ENCODE assay signal across 8 cellular contexts in the genomic region with DNA sequence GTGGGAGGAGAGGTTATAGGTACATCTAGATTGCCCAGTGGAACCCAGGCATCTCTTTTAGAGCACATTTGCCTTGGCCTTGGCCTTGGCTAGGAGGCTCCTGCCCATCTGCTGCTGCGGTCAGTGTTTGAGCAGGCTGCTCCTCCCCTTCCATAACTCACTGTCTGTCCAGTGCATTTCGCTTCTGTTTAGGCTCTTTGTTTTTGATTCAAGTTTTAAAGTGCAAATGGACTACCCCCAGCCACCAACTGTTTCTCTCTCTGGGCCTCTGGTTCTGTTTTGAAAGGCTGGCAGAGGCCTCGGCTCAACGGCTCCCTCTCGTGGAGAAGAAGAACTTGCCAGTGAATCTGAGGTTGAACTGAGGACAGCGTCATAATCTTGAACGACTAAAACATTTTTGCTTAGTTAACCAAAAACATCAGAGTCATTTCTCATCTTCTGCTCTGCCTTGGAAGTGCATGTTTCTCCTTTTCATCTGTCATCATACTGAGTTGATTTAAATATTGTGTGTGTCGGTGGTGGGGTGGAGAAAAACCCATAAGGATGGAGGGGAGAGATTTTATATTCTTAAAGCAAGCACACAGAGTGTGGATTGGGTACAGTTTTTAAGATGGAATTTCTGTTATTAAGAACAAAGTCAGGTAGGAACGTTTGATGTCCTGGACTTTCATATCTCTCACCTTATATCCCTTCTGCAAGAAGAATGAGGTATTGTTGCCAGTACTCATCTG.
A peak's percentile ranks its signal among the peaks of the same experiment; 100 is the strongest.
DNase-seq lines count a peak whose midpoint lies in the region; ATAC-seq and TF ChIP-seq lines count a peak whose summit lies in the region.

No MANE protein-coding gene starts in this region.

- peak overlapping the region; percentile 1 for H3K27ac ChIP-seq in lower lobe of right lung

- peak overlapping the region; percentile 59 for H3K27ac Mint-ChIP-seq in activated CD4-positive, alpha-beta memory T cell treated with anti-CD3 and anti-CD28 coated beads, Interleukin-2, amount 10 ng/mL, durations not matched to agents 7 days and 5 days

- H3K27me3 ChIP-seq in lower lobe of right lung (ENCODE audit: low read depth): no peaks in the 10 kb centered on the region

- CTCF ChIA-PET in AG04449 (lab: Yijun Ruan, JAX): interaction anchor here (0.9 to 2.0 kb wide), 20 partner anchors 9 to 1280 kb away, joined by 3 to 6 read pairs (median 4); no protein-coding TSS in a partner anchor
- CTCF ChIA-PET in activated CD4-positive, alpha-beta memory T cell treated with anti-CD3 and anti-CD28 coated beads, Interleukin-2, amount 10 ng/mL, durations not matched to agents 7 days and 5 days (lab: Charles Lee): no interaction called here

- H3K4me1 ChIP-seq in lower lobe of right lung: peaks cover 22% of the 10 kb centered on the region

- peaks cover 31% of the 10 kb centered on the region for H3K4me1 Mint-ChIP-seq in activated CD4-positive, alpha-beta memory T cell treated with anti-CD3 and anti-CD28 coated beads, Interleukin-2, amount 10 ng/mL, durations not matched to agents 7 days and 5 days

- H3K4me3 ChIP-seq in AG04449 (ENCODE audit: low read depth, low read length) (no peak overlapping the region), lower lobe of right lung (no peak overlapping the region)

- no peaks in the 10 kb centered on the region for H3K9me3 ChIP-seq in lower lobe of right lung

- H3K36me3 ChIP-seq in lower lobe of right lung: peaks cover 42% of the 10 kb centered on the region

- no peaks in the 10 kb centered on the region for H3K9me3 Mint-ChIP-seq in activated CD4-positive, alpha-beta memory T cell treated with anti-CD3 and anti-CD28 coated beads, Interleukin-2, amount 10 ng/mL, durations not matched to agents 7 days and 5 days

- H3K27me3 Mint-ChIP-seq in activated CD4-positive, alpha-beta memory T cell treated with anti-CD3 and anti-CD28 coated beads, Interleukin-2, amount 10 ng/mL, durations not matched to agents 7 days and 5 days: no peaks in the 10 kb centered on the region

- no peak overlapping the region for H3K4me3 Mint-ChIP-seq in activated CD4-positive, alpha-beta memory T cell treated with anti-CD3 and anti-CD28 coated beads, Interleukin-2, amount 10 ng/mL, durations not matched to agents 7 days and 5 days

- TF ChIP-seq CTCF in AG04449 (IDR thresholded peaks at IDR 0.05; ENCODE audit: insufficient read depth, low read length, missing control alignments) (peak; percentile 88), GM13977 (IDR thresholded peaks at IDR 0.05; ENCODE audit: extremely low read depth, insufficient read depth, missing control alignments) (peak; percentile 84), lower lobe of right lung (IDR thresholded peaks at IDR 0.05) (peak; percentile 91)

- POLR2A ChIA-PET in AG04449 (lab: Yijun Ruan, JAX): no interaction called here
- POLR2A ChIA-PET in activated CD4-positive, alpha-beta memory T cell treated with anti-CD3 and anti-CD28 coated beads, Interleukin-2, amount 10 ng/mL, durations not matched to agents 7 days and 5 days (lab: Charles Lee): interaction anchor here (0.9 kb wide), 1 partner anchor 246 kb away, joined by 3 read pairs; the partner anchor contains the start of gene JARID2

- peaks cover 37% of the 10 kb centered on the region for H3K36me3 Mint-ChIP-seq in activated CD4-positive, alpha-beta memory T cell treated with anti-CD3 and anti-CD28 coated beads, Interleukin-2, amount 10 ng/mL, durations not matched to agents 7 days and 5 days (ENCODE audit: low read depth)

- ATAC-seq in lower lobe of right lung (peak; percentile 80 to 85), HG02852 (IDR thresholded peaks at IDR 0.05; ENCODE audit: unreplicated experiment) (no peak)

- intact Hi-C loops in lower lobe of right lung (cut with DNase I): loop anchor here (10.0 kb wide), 1 partner anchor 133 kb away; no protein-coding TSS in a partner anchor

- DNase-seq in AG04449 (ENCODE audit: low read depth, low spot score) (peak; percentile 50), GM13977 (ENCODE audit: low spot score) (peak; percentile 82), NCI-H2227 treated with DMSO at 0.1 percent for 48 hours (lab: John Stamatoyannopoulos, UW) (peak; percentile 43), dermis blood vessel endothelial cell (peak; percentile 78), lower lobe of right lung (peak; percentile 72)
- DNase-seq in activated CD4-positive, alpha-beta memory T cell treated with anti-CD3 and anti-CD28 coated beads, Interleukin-2, amount 10 ng/mL, durations not matched to agents 7 days and 5 days: peak; percentile 74
- peak; percentile 39 for DNase-seq in stimulated activated CD8-positive, alpha-beta memory T cell treated with anti-CD3 and anti-CD28 coated beads, Interleukin-12 subunit alpha, Interleukin-12 subunit beta, amount 100 ng/mL, for 4 hours (ENCODE audit: low read depth)

- in situ Hi-C loops in GM13977 (cut with MboI; ENCODE audit: low pct_unique_long_range_greater_than_20kb, low sequenced_read_pairs, unreplicated experiment): no loop called here
